Comparison of ENCODE assay signal across 1 cellular context in the genomic region with DNA sequence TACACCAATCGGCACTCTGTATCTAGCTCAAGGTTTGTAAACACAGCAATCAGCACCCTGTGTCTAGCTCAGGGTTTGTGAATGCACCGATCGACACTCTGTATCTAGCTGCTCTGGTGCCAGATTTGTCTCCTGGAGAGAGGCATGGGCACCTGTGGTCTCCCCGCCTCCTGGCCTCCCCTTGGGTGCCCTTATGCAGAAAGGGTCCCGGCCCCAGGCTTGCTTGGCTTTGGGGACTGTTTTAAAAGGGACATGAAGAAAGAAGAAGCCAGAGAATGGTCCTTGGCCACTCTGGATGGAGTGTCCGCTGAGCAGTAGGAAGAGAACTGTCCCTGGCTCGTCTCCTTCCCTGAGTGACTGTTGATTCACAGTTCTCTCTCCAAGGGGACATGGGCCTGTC.
TF ChIP-seq lines count a peak whose summit lies in the region.

No MANE protein-coding gene starts in this region.

TF ChIP-seq in HepG2, 621 proteins besides CTCF, POLR2A, EP300 and RAD21:
- TF ChIP-seq FOXA1 (IDR thresholded peaks at IDR 0.05) (no peak), FOXA1 (CRISPR knock-in tag; IDR thresholded peaks at IDR 0.05) (0 out of 2 replicates have a peak, but pooled peaks have one; percentile 40), ZFX (CRISPR knock-in tag; IDR thresholded peaks at IDR 0.05; ENCODE audit: low read depth) (0 out of 2 replicates have a peak, but pooled peaks have one; percentile 18), AKAP8 (CRISPR knock-in tag; IDR thresholded peaks at IDR 0.05) (no peak), FOXP1 (IDR thresholded peaks at IDR 0.05) (no peak), FOXP1 (CRISPR knock-in tag; IDR thresholded peaks at IDR 0.05) (0 out of 2 replicates have a peak, but pooled peaks have one; percentile 9), NFYC (CRISPR knock-in tag; IDR thresholded peaks at IDR 0.05) (peak; percentile 8; the same call in 1 of the 2 replicates)
